In genomic region chr13:80824231-80824630, GRCh38 we compare ENCODE assay signal across 1 cellular context.
TF ChIP-seq lines count a peak whose summit lies in the region.

No MANE protein-coding gene starts in this region.

TF ChIP-seq in K562, 482 proteins besides CTCF, POLR2A, EP300 and RAD21:
- TF ChIP-seq ZNF512 (tag; IDR thresholded peaks at IDR 0.05) (no peak), HDAC8 (tag; IDR thresholded peaks at IDR 0.05) (no peak), HCFC1 (IDR thresholded peaks at IDR 0.05; ENCODE audit: low read depth, low read length) (no peak), ZSCAN32 (CRISPR knock-in tag; IDR thresholded peaks at IDR 0.05) (no peak), FOXJ2 (tag; IDR thresholded peaks at IDR 0.05) (0 out of 2 replicates have a peak, but pooled peaks have one; percentile 45), CEBPG (CRISPR knock-in tag; IDR thresholded peaks at IDR 0.05) (no peak), CEBPG (tag; conservative IDR thresholded peaks at IDR 0.05 in 1 of 2, IDR thresholded peaks at IDR 0.05 in 1 of 2) (peak in 1 of 2 experiments; percentile 43; a peak in 1 of 4 replicates), PRMT5 (CRISPR knock-in tag; IDR thresholded peaks at IDR 0.05) (no peak), CEBPB (tag; IDR thresholded peaks at IDR 0.05) (peak; percentile 87), TSHZ1 (CRISPR knock-in tag; IDR thresholded peaks at IDR 0.05) (no peak), E4F1 (CRISPR knock-in tag; IDR thresholded peaks at IDR 0.05; ENCODE audit: borderline replicate concordance) (no peak), ZNF174 (CRISPR knock-in tag; IDR thresholded peaks at IDR 0.05) (no peak)
